Comparison of ENCODE assay signal across 1 cellular context in genomic region chr2:9889812-9890261, GRCh38.
A peak's percentile ranks its signal among the peaks of the same experiment; 100 is the strongest.
TF ChIP-seq lines count a peak whose summit lies in the region.

No MANE protein-coding gene starts in this region.

TF ChIP-seq in HepG2, 621 proteins besides CTCF, POLR2A, EP300 and RAD21 (continued from another document):
- no peak for TF ChIP-seq SMARCE1 (IDR thresholded peaks at IDR 0.05; ENCODE audit: borderline replicate concordance)
- TF ChIP-seq CCAR2 (optimal IDR thresholded peaks at IDR 0.05; ENCODE audit: low read depth, low read length): no peak
- no peak for TF ChIP-seq RARA (CRISPR knock-in tag; IDR thresholded peaks at IDR 0.05)
- TF ChIP-seq GABPA (IDR thresholded peaks at IDR 0.05; ENCODE audit: low read depth, low read length): no peak
- no peak for TF ChIP-seq GABPA (CRISPR knock-in tag; IDR thresholded peaks at IDR 0.05; ENCODE audit: low read depth)
- no peak for TF ChIP-seq CCDC6 (CRISPR knock-in tag; IDR thresholded peaks at IDR 0.05)
- 0 out of 2 replicates have a peak, but pooled peaks have one; percentile 48 for TF ChIP-seq KDM6A (CRISPR knock-in tag; IDR thresholded peaks at IDR 0.05; ENCODE audit: low read depth)
- TF ChIP-seq ZNF549 (CRISPR knock-in tag; IDR thresholded peaks at IDR 0.05): no peak
- no peak for TF ChIP-seq SNRNP70 (IDR thresholded peaks at IDR 0.05; ENCODE audit: low read depth, low read length)
- no peak for TF ChIP-seq CC2D1A (CRISPR knock-in tag; IDR thresholded peaks at IDR 0.05)
- no peak for TF ChIP-seq STAT5B (CRISPR knock-in tag; IDR thresholded peaks at IDR 0.05)
- peak; percentile 93; the same call in 1 of the 2 replicates for TF ChIP-seq HOMEZ (CRISPR knock-in tag; IDR thresholded peaks at IDR 0.05; ENCODE audit: low read depth)
- TF ChIP-seq YY1 (IDR thresholded peaks at IDR 0.05; ENCODE audit: insufficient read depth, insufficient replicate concordance, low read depth, low read length): no peak
- no peak for TF ChIP-seq ERF (CRISPR knock-in tag; IDR thresholded peaks at IDR 0.05)
- no peak for TF ChIP-seq NONO (IDR thresholded peaks at IDR 0.05)
- TF ChIP-seq NONO (CRISPR knock-in tag; conservative IDR thresholded peaks at IDR 0.05): peak; percentile 57; the same call in 1 of the 2 replicates
- no peak for TF ChIP-seq ZNF878 (CRISPR knock-in tag; IDR thresholded peaks at IDR 0.05)
- TF ChIP-seq SRSF1 (optimal IDR thresholded peaks at IDR 0.05; ENCODE audit: low read depth, low read length): no peak
TF ChIP-seq in HepG2: peak in this region for 64.
